ENCODE assay signal across 23 cellular contexts in genomic region chr12:105573574-105573973, GRCh38.
"Had no signal": no experiment of that assay in that cellular context is flagged by ENCODE, and none has a peak within 500 bp of the region (broad histone marks: within the 10 kb centered on the region; RNA-seq: fewer than 3 reads in every experiment).

No MANE protein-coding gene starts in this region.

- H2AFZ ChIP-seq: PC-9 had no signal

- H3K4me1 ChIP-seq: body of pancreas had no signal

- DNase-seq: activated CD4-positive, alpha-beta T cell treated with anti-CD3 and anti-CD28 coated beads for 4 hours; activated CD4-positive, alpha-beta T cell treated with anti-CD3 and anti-CD28 coated beads, Interleukin-2, amount 50 U/mL, for 4 hours; activated CD8-positive, alpha-beta memory T cell treated with anti-CD3 and anti-CD28 coated beads, Interleukin-2, amount 50 U/mL, for 48 hours; activated CD8-positive, alpha-beta T cell treated with anti-CD3 and anti-CD28 coated beads, Interleukin-2, amount 10 ng/mL, durations not matched to agents 7 days and 5 days; activated effector memory CD4-positive, alpha-beta T cell treated with Interleukin-2 at 50 U/mL for 16 hours; activated naive CD4-positive, alpha-beta T cell; activated T-cell treated with anti-CD3 and anti-CD28 coated beads, Interleukin-2, amount 50 U/mL, for 1 hour; aorta; body of pancreas; central memory CD4-positive, alpha-beta T cell; MG63; NCI-H1436; NCI-H1694 treated with DMSO at 0.1 percent for 48 hours; NCI-H2029 treated with DMSO at 0.1 percent for 48 hours; NCI-H524; PC-9; RPMI8226 had no signal

- H3K4me3 ChIP-seq: body of pancreas, MG63, PC-9, SK-N-MC had no signal

- H3K27ac ChIP-seq: body of pancreas, KMS-11, PC-9, SK-N-MC had no signal

- ATAC-seq: activated CD4-positive, CD25-positive, alpha-beta regulatory T cell treated with anti-CD3 and anti-CD28 coated beads, Interleukin-2, amount 50 U/mL, for 24 hours; activated CD8-positive, alpha-beta T cell treated with anti-CD3 and anti-CD28 coated beads, Interleukin-2, amount 10 ng/mL, durations not matched to agents 7 days and 5 days; body of pancreas; Right ventricle myocardium inferior had no signal

- H3K4me1 Mint-ChIP-seq: activated naive CD4-positive, alpha-beta T cell treated with anti-CD3 and anti-CD28 coated beads, Interleukin-2, amount 50 U/mL, for 24 hours had no signal

- H3K4me2 ChIP-seq: KMS-11, PC-9 had no signal

- H3K36me3 ChIP-seq: MG63 had no signal

- H3K27me3 Mint-ChIP-seq: activated naive CD4-positive, alpha-beta T cell treated with anti-CD3 and anti-CD28 coated beads, Interleukin-2, amount 50 U/mL, for 24 hours had no signal

- H3K36me3 Mint-ChIP-seq: activated naive CD4-positive, alpha-beta T cell treated with anti-CD3 and anti-CD28 coated beads, Interleukin-2, amount 50 U/mL, for 24 hours had no signal

- H3K9me3 ChIP-seq: body of pancreas, MG63 had no signal

- H3K4me3 Mint-ChIP-seq: activated CD8-positive, alpha-beta T cell treated with anti-CD3 and anti-CD28 coated beads, Interleukin-2, amount 10 ng/mL, durations not matched to agents 7 days and 5 days; activated naive CD4-positive, alpha-beta T cell treated with anti-CD3 and anti-CD28 coated beads, Interleukin-2, amount 50 U/mL, for 24 hours; T-helper 2 cell treated with Interferon-gamma antibody and Interleukin-4, amounts not matched to agents 5 μg/mL and 100 μg/mL, for 36 hours had no signal

- H3K27me3 ChIP-seq: body of pancreas, MG63 had no signal

- H3K9me3 Mint-ChIP-seq: activated naive CD4-positive, alpha-beta T cell treated with anti-CD3 and anti-CD28 coated beads, Interleukin-2, amount 50 U/mL, for 24 hours; T-helper 2 cell treated with Interferon-gamma antibody and Interleukin-4, amounts not matched to agents 5 μg/mL and 100 μg/mL, for 36 hours had no signal

- H3K27ac Mint-ChIP-seq: activated CD8-positive, alpha-beta T cell treated with anti-CD3 and anti-CD28 coated beads, Interleukin-2, amount 10 ng/mL, durations not matched to agents 7 days and 5 days; activated naive CD4-positive, alpha-beta T cell treated with anti-CD3 and anti-CD28 coated beads, Interleukin-2, amount 50 U/mL, for 24 hours; T-helper 2 cell treated with Interferon-gamma antibody and Interleukin-4, amounts not matched to agents 5 μg/mL and 100 μg/mL, for 36 hours had no signal
